In genomic region chr2:74486141-74486540, GRCh38 we compare ENCODE assay signal across 1 cellular context.
TF ChIP-seq lines count a peak whose summit lies in the region.

No MANE protein-coding gene starts in this region.

TF ChIP-seq in HepG2, 621 proteins besides CTCF, POLR2A, EP300 and RAD21 (continued from another document and continues in another):
- TF ChIP-seq, protein P1, sequence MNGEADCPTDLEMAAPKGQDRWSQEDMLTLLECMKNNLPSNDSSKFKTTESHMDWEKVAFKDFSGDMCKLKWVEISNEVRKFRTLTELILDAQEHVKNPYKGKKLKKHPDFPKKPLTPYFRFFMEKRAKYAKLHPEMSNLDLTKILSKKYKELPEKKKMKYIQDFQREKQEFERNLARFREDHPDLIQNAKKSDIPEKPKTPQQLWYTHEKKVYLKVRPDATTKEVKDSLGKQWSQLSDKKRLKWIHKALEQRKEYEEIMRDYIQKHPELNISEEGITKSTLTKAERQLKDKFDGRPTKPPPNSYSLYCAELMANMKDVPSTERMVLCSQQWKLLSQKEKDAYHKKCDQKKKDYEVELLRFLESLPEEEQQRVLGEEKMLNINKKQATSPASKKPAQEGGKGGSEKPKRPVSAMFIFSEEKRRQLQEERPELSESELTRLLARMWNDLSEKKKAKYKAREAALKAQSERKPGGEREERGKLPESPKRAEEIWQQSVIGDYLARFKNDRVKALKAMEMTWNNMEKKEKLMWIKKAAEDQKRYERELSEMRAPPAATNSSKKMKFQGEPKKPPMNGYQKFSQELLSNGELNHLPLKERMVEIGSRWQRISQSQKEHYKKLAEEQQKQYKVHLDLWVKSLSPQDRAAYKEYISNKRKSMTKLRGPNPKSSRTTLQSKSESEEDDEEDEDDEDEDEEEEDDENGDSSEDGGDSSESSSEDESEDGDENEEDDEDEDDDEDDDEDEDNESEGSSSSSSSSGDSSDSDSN (CRISPR knock-in tag; IDR thresholded peaks at IDR 0.05) = no peak
- TF ChIP-seq ZNF292 (CRISPR knock-in tag; IDR thresholded peaks at IDR 0.05; ENCODE audit: borderline replicate concordance, low read depth) (no peak), MIER2 (CRISPR knock-in tag; IDR thresholded peaks at IDR 0.05) (no peak), ZNF614 (CRISPR knock-in tag; IDR thresholded peaks at IDR 0.05; ENCODE audit: borderline replicate concordance) (peak; percentile 65; the same call in 1 of the 2 replicates), ZBTB33 (CRISPR knock-in tag; IDR thresholded peaks at IDR 0.05) (peak; percentile 73), THAP11 (CRISPR knock-in tag; IDR thresholded peaks at IDR 0.05) (0 out of 2 replicates have a peak, but pooled peaks have one; percentile 34), YEATS2 (CRISPR knock-in tag; IDR thresholded peaks at IDR 0.05; ENCODE audit: borderline replicate concordance) (no peak), NCOA2 (CRISPR knock-in tag; IDR thresholded peaks at IDR 0.05) (peak; percentile 48; the same call in 1 of the 2 replicates), NRL (CRISPR knock-in tag; IDR thresholded peaks at IDR 0.05; ENCODE audit: borderline replicate concordance) (no peak), ZNF326 (CRISPR knock-in tag; IDR thresholded peaks at IDR 0.05; ENCODE audit: borderline replicate concordance) (no peak), MATR3 (CRISPR knock-in tag; IDR thresholded peaks at IDR 0.05) (no peak), CREM (IDR thresholded peaks at IDR 0.05) (peak; percentile 44; the same call in 1 of the 2 replicates), CREM (CRISPR knock-in tag; IDR thresholded peaks at IDR 0.05) (no peak), THRA (CRISPR knock-in tag; IDR thresholded peaks at IDR 0.05; ENCODE audit: borderline replicate concordance) (peak; percentile 26; the same call in 1 of the 2 replicates), ZNF20 (CRISPR knock-in tag; IDR thresholded peaks at IDR 0.05) (no peak), ZBTB20 (CRISPR knock-in tag; IDR thresholded peaks at IDR 0.05; ENCODE audit: borderline replicate concordance, low read depth) (0 out of 2 replicates have a peak, but pooled peaks have one; percentile 55), NFIB (CRISPR knock-in tag; IDR thresholded peaks at IDR 0.05; ENCODE audit: borderline replicate concordance) (no peak), SIX1 (CRISPR knock-in tag; IDR thresholded peaks at IDR 0.05; ENCODE audit: borderline replicate concordance) (0 out of 2 replicates have a peak, but pooled peaks have one; percentile 19), ZNF546 (CRISPR knock-in tag; conservative IDR thresholded peaks at IDR 0.05) (no peak), CHCHD3 (CRISPR knock-in tag; IDR thresholded peaks at IDR 0.05) (no peak), ZNF362 (CRISPR knock-in tag; IDR thresholded peaks at IDR 0.05; ENCODE audit: borderline replicate concordance) (peak; percentile 97), NCOA5 (CRISPR knock-in tag; IDR thresholded peaks at IDR 0.05) (no peak), ZNF232 (CRISPR knock-in tag; IDR thresholded peaks at IDR 0.05; ENCODE audit: borderline replicate concordance) (no peak), ZNF275 (CRISPR knock-in tag; IDR thresholded peaks at IDR 0.05; ENCODE audit: borderline replicate concordance) (no peak), JDP2 (CRISPR knock-in tag; IDR thresholded peaks at IDR 0.05; ENCODE audit: borderline replicate concordance) (no peak), ZFP62 (CRISPR knock-in tag; IDR thresholded peaks at IDR 0.05) (no peak), HOXA3 (CRISPR knock-in tag; IDR thresholded peaks at IDR 0.05) (peak; percentile 66), SAP130 (CRISPR knock-in tag; IDR thresholded peaks at IDR 0.05; ENCODE audit: low read depth) (peak; percentile 41; the same call in 1 of the 2 replicates), SOX6 (IDR thresholded peaks at IDR 0.05) (no peak), SOX6 (CRISPR knock-in tag; IDR thresholded peaks at IDR 0.05) (peak; percentile 45; the same call in 1 of the 2 replicates), GATAD2A (CRISPR knock-in tag; IDR thresholded peaks at IDR 0.05) (peak; percentile 65), ZHX1 (CRISPR knock-in tag; IDR thresholded peaks at IDR 0.05; ENCODE audit: low read depth) (peak; percentile 29; the same call in 1 of the 2 replicates), FOXA1 (IDR thresholded peaks at IDR 0.05) (peak; percentile 52; the same call in 1 of the 2 replicates), FOXA1 (CRISPR knock-in tag; IDR thresholded peaks at IDR 0.05) (peak; percentile 88), FOXJ3 (CRISPR knock-in tag; IDR thresholded peaks at IDR 0.05; ENCODE audit: borderline replicate concordance) (no peak), MEIS1 (CRISPR knock-in tag; IDR thresholded peaks at IDR 0.05; ENCODE audit: borderline replicate concordance) (0 out of 2 replicates have a peak, but pooled peaks have one; percentile 35)
- TF ChIP-seq, protein P2, sequence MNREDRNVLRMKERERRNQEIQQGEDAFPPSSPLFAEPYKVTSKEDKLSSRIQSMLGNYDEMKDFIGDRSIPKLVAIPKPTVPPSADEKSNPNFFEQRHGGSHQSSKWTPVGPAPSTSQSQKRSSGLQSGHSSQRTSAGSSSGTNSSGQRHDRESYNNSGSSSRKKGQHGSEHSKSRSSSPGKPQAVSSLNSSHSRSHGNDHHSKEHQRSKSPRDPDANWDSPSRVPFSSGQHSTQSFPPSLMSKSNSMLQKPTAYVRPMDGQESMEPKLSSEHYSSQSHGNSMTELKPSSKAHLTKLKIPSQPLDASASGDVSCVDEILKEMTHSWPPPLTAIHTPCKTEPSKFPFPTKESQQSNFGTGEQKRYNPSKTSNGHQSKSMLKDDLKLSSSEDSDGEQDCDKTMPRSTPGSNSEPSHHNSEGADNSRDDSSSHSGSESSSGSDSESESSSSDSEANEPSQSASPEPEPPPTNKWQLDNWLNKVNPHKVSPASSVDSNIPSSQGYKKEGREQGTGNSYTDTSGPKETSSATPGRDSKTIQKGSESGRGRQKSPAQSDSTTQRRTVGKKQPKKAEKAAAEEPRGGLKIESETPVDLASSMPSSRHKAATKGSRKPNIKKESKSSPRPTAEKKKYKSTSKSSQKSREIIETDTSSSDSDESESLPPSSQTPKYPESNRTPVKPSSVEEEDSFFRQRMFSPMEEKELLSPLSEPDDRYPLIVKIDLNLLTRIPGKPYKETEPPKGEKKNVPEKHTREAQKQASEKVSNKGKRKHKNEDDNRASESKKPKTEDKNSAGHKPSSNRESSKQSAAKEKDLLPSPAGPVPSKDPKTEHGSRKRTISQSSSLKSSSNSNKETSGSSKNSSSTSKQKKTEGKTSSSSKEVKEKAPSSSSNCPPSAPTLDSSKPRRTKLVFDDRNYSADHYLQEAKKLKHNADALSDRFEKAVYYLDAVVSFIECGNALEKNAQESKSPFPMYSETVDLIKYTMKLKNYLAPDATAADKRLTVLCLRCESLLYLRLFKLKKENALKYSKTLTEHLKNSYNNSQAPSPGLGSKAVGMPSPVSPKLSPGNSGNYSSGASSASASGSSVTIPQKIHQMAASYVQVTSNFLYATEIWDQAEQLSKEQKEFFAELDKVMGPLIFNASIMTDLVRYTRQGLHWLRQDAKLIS (CRISPR knock-in tag; IDR thresholded peaks at IDR 0.05) = no peak
- TF ChIP-seq, protein P3, sequence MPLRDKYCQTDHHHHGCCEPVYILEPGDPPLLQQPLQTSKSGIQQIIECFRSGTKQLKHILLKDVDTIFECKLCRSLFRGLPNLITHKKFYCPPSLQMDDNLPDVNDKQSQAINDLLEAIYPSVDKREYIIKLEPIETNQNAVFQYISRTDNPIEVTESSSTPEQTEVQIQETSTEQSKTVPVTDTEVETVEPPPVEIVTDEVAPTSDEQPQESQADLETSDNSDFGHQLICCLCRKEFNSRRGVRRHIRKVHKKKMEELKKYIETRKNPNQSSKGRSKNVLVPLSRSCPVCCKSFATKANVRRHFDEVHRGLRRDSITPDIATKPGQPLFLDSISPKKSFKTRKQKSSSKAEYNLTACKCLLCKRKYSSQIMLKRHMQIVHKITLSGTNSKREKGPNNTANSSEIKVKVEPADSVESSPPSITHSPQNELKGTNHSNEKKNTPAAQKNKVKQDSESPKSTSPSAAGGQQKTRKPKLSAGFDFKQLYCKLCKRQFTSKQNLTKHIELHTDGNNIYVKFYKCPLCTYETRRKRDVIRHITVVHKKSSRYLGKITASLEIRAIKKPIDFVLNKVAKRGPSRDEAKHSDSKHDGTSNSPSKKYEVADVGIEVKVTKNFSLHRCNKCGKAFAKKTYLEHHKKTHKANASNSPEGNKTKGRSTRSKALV (CRISPR knock-in tag; IDR thresholded peaks at IDR 0.05) = no peak
- TF ChIP-seq, protein P4, sequence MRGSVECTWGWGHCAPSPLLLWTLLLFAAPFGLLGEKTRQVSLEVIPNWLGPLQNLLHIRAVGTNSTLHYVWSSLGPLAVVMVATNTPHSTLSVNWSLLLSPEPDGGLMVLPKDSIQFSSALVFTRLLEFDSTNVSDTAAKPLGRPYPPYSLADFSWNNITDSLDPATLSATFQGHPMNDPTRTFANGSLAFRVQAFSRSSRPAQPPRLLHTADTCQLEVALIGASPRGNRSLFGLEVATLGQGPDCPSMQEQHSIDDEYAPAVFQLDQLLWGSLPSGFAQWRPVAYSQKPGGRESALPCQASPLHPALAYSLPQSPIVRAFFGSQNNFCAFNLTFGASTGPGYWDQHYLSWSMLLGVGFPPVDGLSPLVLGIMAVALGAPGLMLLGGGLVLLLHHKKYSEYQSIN (CRISPR knock-in tag; IDR thresholded peaks at IDR 0.05; ENCODE audit: borderline replicate concordance) = no peak
